In genomic region chr12:62320054-62320453, GRCh38 we compare ENCODE assay signal across 21 cellular contexts.
"Had no signal": no experiment of that assay in that cellular context is flagged by ENCODE, and none has a peak within 500 bp of the region (broad histone marks: within the 10 kb centered on the region; RNA-seq: fewer than 3 reads in every experiment).

No MANE protein-coding gene starts in this region.

- H3K27me3 ChIP-seq: brain microvascular endothelial cell, foreskin keratinocyte, left lung, tibial artery, uterus had no signal

- DNase-seq: activated CD4-positive, alpha-beta T cell treated with anti-CD3 and anti-CD28 coated beads, Interleukin-2, amount 50 U/mL, for 4 hours; activated gamma-delta T cell treated with Interleukin-2 at 50 U/mL for 16 hours; activated T-cell treated with anti-CD3 and anti-CD28 coated beads, Interleukin-2, amount 50 U/mL, for 48 hours; anterior cingulate cortex; brain microvascular endothelial cell; foreskin keratinocyte; glutamatergic neuron; hypothalamus; kidney; left lung; mammary epithelial cell; mucosa of descending colon; naive thymus-derived CD8-positive, alpha-beta T cell; nucleus accumbens; T-helper 1 cell; tibial artery; uterus had no signal

- H3K4me1 ChIP-seq: foreskin keratinocyte, tibial artery, uterus had no signal

- ATAC-seq: activated CD4-positive, CD25-positive, alpha-beta regulatory T cell treated with anti-CD3 and anti-CD28 coated beads, Interleukin-2, amount 50 U/mL, for 24 hours; foreskin keratinocyte; left lung; mucosa of descending colon; naive thymus-derived CD8-positive, alpha-beta T cell; stimulated activated memory B cell treated with anti-CD40 and anti-IgM and Interleukin-4, amounts not matched to agents 10 μg/mL and 1 μg/mL and 100 μg/mL, for 72 hours had no signal

- H3K9me3 ChIP-seq: left lung, mucosa of descending colon, tibial artery, uterus had no signal

- H3K4me3 ChIP-seq: coronary artery, left lung, mucosa of descending colon, tibial artery, uterus had no signal

- H3K4me3 Mint-ChIP-seq: central memory CD8-positive, alpha-beta T cell; naive thymus-derived CD8-positive, alpha-beta T cell; stimulated activated memory B cell treated with anti-CD40 and anti-IgM and Interleukin-4, amounts not matched to agents 10 μg/mL and 1 μg/mL and 100 μg/mL, for 72 hours had no signal

- H3K9me3 Mint-ChIP-seq: central memory CD8-positive, alpha-beta T cell had no signal

- H3K36me3 ChIP-seq: uterus had no signal

- H3K27ac ChIP-seq: brain microvascular endothelial cell, coronary artery, foreskin keratinocyte, tibial artery, uterus had no signal

- H3K27me3 Mint-ChIP-seq: central memory CD8-positive, alpha-beta T cell; naive thymus-derived CD8-positive, alpha-beta T cell; stimulated activated memory B cell treated with anti-CD40 and anti-IgM and Interleukin-4, amounts not matched to agents 10 μg/mL and 1 μg/mL and 100 μg/mL, for 72 hours had no signal
